2 cellular contexts compared by ENCODE assay signal in genomic region chr9:134338394-134339182, GRCh38.
TF ChIP-seq lines count a peak whose summit lies in the region.

No MANE protein-coding gene starts in this region.

TF ChIP-seq in SK-N-SH, 30 proteins besides CTCF, POLR2A, EP300 and RAD21 (continued from another document):
- peak; percentile 82 for TF ChIP-seq MXI1 (IDR thresholded peaks at IDR 0.05; ENCODE audit: low read depth, low read length)
- peak; percentile 51; the same call in 1 of the 2 replicates for TF ChIP-seq GATA2 (CRISPR knock-in tag; IDR thresholded peaks at IDR 0.05)

TF ChIP-seq in SK-N-SH treated with all-trans-retinoic acid at 6 μM for 48 hours, 23 proteins besides CTCF, POLR2A, EP300 and RAD21:
- no peak for TF ChIP-seq CSRNP3 (CRISPR knock-in tag; IDR thresholded peaks at IDR 0.05)
- TF ChIP-seq CSDC2 (CRISPR knock-in tag; IDR thresholded peaks at IDR 0.05): no peak
- TF ChIP-seq SNAI2 (CRISPR knock-in tag; IDR thresholded peaks at IDR 0.05): no peak
- TF ChIP-seq BACH2 (CRISPR knock-in tag; IDR thresholded peaks at IDR 0.05; ENCODE audit: borderline replicate concordance): no peak
- no peak for TF ChIP-seq CREB5 (CRISPR knock-in tag; IDR thresholded peaks at IDR 0.05; ENCODE audit: low read depth)
- no peak for TF ChIP-seq ZNF70 (CRISPR knock-in tag; IDR thresholded peaks at IDR 0.05)
- no peak for TF ChIP-seq ZC3H10 (CRISPR knock-in tag; IDR thresholded peaks at IDR 0.05)
- TF ChIP-seq OSR1 (CRISPR knock-in tag; IDR thresholded peaks at IDR 0.05): no peak
- TF ChIP-seq TOX (CRISPR knock-in tag; IDR thresholded peaks at IDR 0.05; ENCODE audit: borderline replicate concordance): no peak
- TF ChIP-seq ISL1 (CRISPR knock-in tag; IDR thresholded peaks at IDR 0.05): no peak
- no peak for TF ChIP-seq TCF4 (CRISPR knock-in tag; IDR thresholded peaks at IDR 0.05; ENCODE audit: borderline replicate concordance)
- no peak for TF ChIP-seq ZFP30 (CRISPR knock-in tag; IDR thresholded peaks at IDR 0.05)
- TF ChIP-seq ZNF565 (CRISPR knock-in tag; conservative IDR thresholded peaks at IDR 0.05; ENCODE audit: low read depth): no peak
- no peak for TF ChIP-seq PPARA (CRISPR knock-in tag; IDR thresholded peaks at IDR 0.05; ENCODE audit: borderline replicate concordance)
- TF ChIP-seq ARNTL (CRISPR knock-in tag; IDR thresholded peaks at IDR 0.05; ENCODE audit: borderline replicate concordance, low read depth): no peak
- TF ChIP-seq ESRRG (CRISPR knock-in tag; IDR thresholded peaks at IDR 0.05): no peak
- TF ChIP-seq PATZ1 (CRISPR knock-in tag; IDR thresholded peaks at IDR 0.05; ENCODE audit: borderline replicate concordance): no peak
- no peak for TF ChIP-seq GLIS3 (CRISPR knock-in tag; IDR thresholded peaks at IDR 0.05)
- TF ChIP-seq TSHZ2 (CRISPR knock-in tag; IDR thresholded peaks at IDR 0.05): no peak
TF ChIP-seq in SK-N-SH treated with all-trans-retinoic acid at 6 μM for 48 hours: peak in this region for 0.
